Comparison of ENCODE assay signal across 11 cellular contexts in the genomic region with DNA sequence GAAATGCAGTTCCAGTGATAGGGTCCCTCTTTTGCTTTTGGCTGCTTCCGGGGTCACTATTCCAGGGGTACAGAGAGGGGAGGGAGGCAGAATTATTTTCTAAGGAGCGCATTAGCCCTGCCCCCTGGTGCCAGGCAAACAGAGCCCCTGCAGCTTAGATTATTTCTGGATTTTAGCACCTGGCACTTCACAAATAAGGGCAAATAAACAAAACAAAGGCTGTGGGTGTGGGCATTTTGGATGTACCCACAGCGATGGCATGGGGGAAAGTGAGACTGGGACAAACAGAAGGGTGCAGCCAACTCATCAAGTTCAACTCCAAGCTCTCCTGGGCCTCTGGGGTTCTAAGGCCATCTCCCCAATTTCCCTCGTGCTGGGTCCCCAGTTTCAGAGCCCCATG. TPM values are rescaled to one million over a fixed set of nuclear protein-coding genes. Genes with fewer than 3 reads are reported as not detected.
A peak's percentile ranks its signal among the peaks of the same experiment; 100 is the strongest.
DNase-seq lines count a peak whose midpoint lies in the region; ATAC-seq lines count a peak whose summit lies in the region.
"Had no signal": no experiment of that assay in that cellular context is flagged by ENCODE, and none has a peak within 500 bp of the region (broad histone marks: within the 10 kb centered on the region; RNA-seq: fewer than 3 reads in every experiment).

No MANE protein-coding gene starts in this region.

- no peaks in the 10 kb centered on the region for H3K27me3 ChIP-seq in CD4-positive, CD25-positive, alpha-beta regulatory T cell (ENCODE audit: control insufficient read depth, insufficient read depth, low read length)

- peaks cover 13 to 89% (median 59%) of the 10 kb centered on the region in 4 donors for H3K4me1 Mint-ChIP-seq in CD4-positive, CD25-positive, alpha-beta regulatory T cell
- peaks cover 64% of the 10 kb centered on the region for H3K4me1 Mint-ChIP-seq in activated T-helper 17 cell treated with anti-CD3 and anti-CD28 coated beads, Interleukin-2, amount 50 U/mL, for 72 hours
- H3K4me1 Mint-ChIP-seq in naive B cell: peaks cover 51 to 83% (median 67%) of the 10 kb centered on the region in 3 donors

- no peaks in the 10 kb centered on the region for H3K9me3 Mint-ChIP-seq in CD4-positive, CD25-positive, alpha-beta regulatory T cell
- no peaks in the 10 kb centered on the region for H3K9me3 Mint-ChIP-seq in activated T-helper 17 cell treated with anti-CD3 and anti-CD28 coated beads, Interleukin-2, amount 50 U/mL, for 72 hours
- H3K9me3 Mint-ChIP-seq in naive B cell: no peaks in the 10 kb centered on the region

- H3K4me1 ChIP-seq in CD4-positive, CD25-positive, alpha-beta regulatory T cell (ENCODE audit: control insufficient read depth, insufficient read depth, low read length, poor library complexity, severe bottlenecking): peaks cover 81% of the 10 kb centered on the region

- no peak for DNase-seq in CD4-positive, CD25-positive, alpha-beta regulatory T cell
- DNase-seq in G401 (ENCODE audit: low spot score): peak; percentile 67
- DNase-seq in naive B cell: no peak
- DNase-seq in HT-29 (ENCODE audit: low spot score): no peak
- DNase-seq in RKO (ENCODE audit: low spot score): no peak
- DNase-seq: activated gamma-delta T cell, dermis blood vessel endothelial cell had no signal

- peak overlapping the region; percentile 52 to 95 (median 69) for H3K27ac Mint-ChIP-seq in CD4-positive, CD25-positive, alpha-beta regulatory T cell
- peak overlapping the region; percentile 100 for H3K27ac Mint-ChIP-seq in activated T-helper 17 cell treated with anti-CD3 and anti-CD28 coated beads, Interleukin-2, amount 50 U/mL, for 72 hours
- H3K27ac Mint-ChIP-seq in naive B cell: peak overlapping the region in 4 of 6 donors; percentile 14 to 96 (median 71)

- no peak for ATAC-seq in CD4-positive, CD25-positive, alpha-beta regulatory T cell (ENCODE audit: low read depth in 2 of 2)
- no peak for ATAC-seq in activated T-helper 17 cell treated with anti-CD3 and anti-CD28 coated beads, Interleukin-2, amount 50 U/mL, for 72 hours (replicated peaks)
- ATAC-seq in naive B cell (ENCODE audit: low read depth in 2 of 2): no peak
- ATAC-seq in HG03439 (IDR thresholded peaks at IDR 0.05; ENCODE audit: unreplicated experiment): no peak

- peak overlapping the region; percentile 79 for H3K27ac ChIP-seq in CD4-positive, CD25-positive, alpha-beta regulatory T cell (ENCODE audit: insufficient read depth, low read length, poor library complexity, severe bottlenecking)

- in situ Hi-C loops in G401 (cut with HindIII; ENCODE audit: low sequenced_read_pairs): no loop called here

- no peaks in the 10 kb centered on the region for H3K9me3 ChIP-seq in CD4-positive, CD25-positive, alpha-beta regulatory T cell (ENCODE audit: control insufficient read depth in 2 of 2, low read length in 2 of 2)

- peaks cover 4% of the 10 kb centered on the region for H3K27me3 Mint-ChIP-seq in CD4-positive, CD25-positive, alpha-beta regulatory T cell
- no peaks in the 10 kb centered on the region for H3K27me3 Mint-ChIP-seq in activated T-helper 17 cell treated with anti-CD3 and anti-CD28 coated beads, Interleukin-2, amount 50 U/mL, for 72 hours
- H3K27me3 Mint-ChIP-seq in naive B cell: peaks cover 0 to 2% (median 0%) of the 10 kb centered on the region in 3 donors

- peak overlapping the region; percentile 77 for H3K4me3 ChIP-seq in CD4-positive, CD25-positive, alpha-beta regulatory T cell (ENCODE audit: low read depth, low read length)

- H3K4me3 Mint-ChIP-seq in CD4-positive, CD25-positive, alpha-beta regulatory T cell: peak overlapping the region; percentile 78 to 92 (median 82)
- H3K4me3 Mint-ChIP-seq in activated T-helper 17 cell treated with anti-CD3 and anti-CD28 coated beads, Interleukin-2, amount 50 U/mL, for 72 hours: peak overlapping the region; percentile 85
- peak overlapping the region in 2 of 8 donors; percentile 5 to 10 for H3K4me3 Mint-ChIP-seq in naive B cell

- H3K36me3 Mint-ChIP-seq in CD4-positive, CD25-positive, alpha-beta regulatory T cell: no peaks in the 10 kb centered on the region
- peaks cover 58% of the 10 kb centered on the region for H3K36me3 Mint-ChIP-seq in activated T-helper 17 cell treated with anti-CD3 and anti-CD28 coated beads, Interleukin-2, amount 50 U/mL, for 72 hours (ENCODE audit: low read depth)
- H3K36me3 Mint-ChIP-seq in naive B cell: no peaks in the 10 kb centered on the region

- H3K36me3 ChIP-seq in CD4-positive, CD25-positive, alpha-beta regulatory T cell (ENCODE audit: control insufficient read depth, insufficient read depth, low read length): peaks cover under 1% of the 10 kb centered on the region

RNA-seq across cellular contexts. Expression of a gene that starts 20.3 kb away (rescaled TPM):
- 0.96 TPM for total RNA-seq in CD4-positive, CD25-positive, alpha-beta regulatory T cell
- 1 to 10 TPM; 2.6 to 5.7 (median 4.9) TPM for polyA plus RNA-seq in CD4-positive, CD25-positive, alpha-beta regulatory T cell
- 7.9 and 9.9 TPM in 2 replicates for total RNA-seq in G401 (2014; rRNA removed; shearing (Covaris generic))
- total RNA-seq in activated T-helper 17 cell treated with anti-CD3 and anti-CD28 coated beads, Interleukin-2, amount 50 U/mL, for 72 hours: 10 to 100 TPM; 48.5 to 68.7 TPM
- polyA plus RNA-seq in naive B cell (ENCODE audit: low read depth in 6 of 6): under 1 TPM in 3 of 6 donors, not detected in 3; 0.18 to 0.62 (median 0.29) TPM
- total RNA-seq in HT-29 (2014; rRNA removed; shearing (Covaris generic)): 0.05 and 0.16 TPM in 2 replicates
- total RNA-seq: dermis blood vessel endothelial cell, HT1080 had no signal

RNA-seq across cellular contexts. Expression of a gene that starts 28.9 kb away (rescaled TPM):
- not detected for total RNA-seq in CD4-positive, CD25-positive, alpha-beta regulatory T cell
- not detected for polyA plus RNA-seq in CD4-positive, CD25-positive, alpha-beta regulatory T cell
- not detected in 2 replicates for total RNA-seq in G401 (2014; rRNA removed; shearing (Covaris generic))
- total RNA-seq in activated T-helper 17 cell treated with anti-CD3 and anti-CD28 coated beads, Interleukin-2, amount 50 U/mL, for 72 hours: not detected
- polyA plus RNA-seq in naive B cell (ENCODE audit: low read depth in 6 of 6): not detected
- total RNA-seq in HT-29 (2014; rRNA removed; shearing (Covaris generic)): not detected in 2 replicates
- total RNA-seq: dermis blood vessel endothelial cell, HT1080, RPMI7951 had no signal

RNA-seq across cellular contexts. Expression of a gene that starts 41.0 kb away (rescaled TPM):
- total RNA-seq in CD4-positive, CD25-positive, alpha-beta regulatory T cell: not detected
- polyA plus RNA-seq in CD4-positive, CD25-positive, alpha-beta regulatory T cell: not detected
- total RNA-seq in G401 (2014; rRNA removed; shearing (Covaris generic)): not detected in 2 replicates
- under 1 TPM in 1 of 2 donors, not detected in 1; 0.37 TPM for total RNA-seq in activated T-helper 17 cell treated with anti-CD3 and anti-CD28 coated beads, Interleukin-2, amount 50 U/mL, for 72 hours
- polyA plus RNA-seq in naive B cell (ENCODE audit: low read depth in 6 of 6): not detected
- total RNA-seq in HT-29 (2014; rRNA removed; shearing (Covaris generic)): not detected in 2 replicates
- total RNA-seq: dermis blood vessel endothelial cell, HT1080, RPMI7951 had no signal
